In the genomic region with DNA sequence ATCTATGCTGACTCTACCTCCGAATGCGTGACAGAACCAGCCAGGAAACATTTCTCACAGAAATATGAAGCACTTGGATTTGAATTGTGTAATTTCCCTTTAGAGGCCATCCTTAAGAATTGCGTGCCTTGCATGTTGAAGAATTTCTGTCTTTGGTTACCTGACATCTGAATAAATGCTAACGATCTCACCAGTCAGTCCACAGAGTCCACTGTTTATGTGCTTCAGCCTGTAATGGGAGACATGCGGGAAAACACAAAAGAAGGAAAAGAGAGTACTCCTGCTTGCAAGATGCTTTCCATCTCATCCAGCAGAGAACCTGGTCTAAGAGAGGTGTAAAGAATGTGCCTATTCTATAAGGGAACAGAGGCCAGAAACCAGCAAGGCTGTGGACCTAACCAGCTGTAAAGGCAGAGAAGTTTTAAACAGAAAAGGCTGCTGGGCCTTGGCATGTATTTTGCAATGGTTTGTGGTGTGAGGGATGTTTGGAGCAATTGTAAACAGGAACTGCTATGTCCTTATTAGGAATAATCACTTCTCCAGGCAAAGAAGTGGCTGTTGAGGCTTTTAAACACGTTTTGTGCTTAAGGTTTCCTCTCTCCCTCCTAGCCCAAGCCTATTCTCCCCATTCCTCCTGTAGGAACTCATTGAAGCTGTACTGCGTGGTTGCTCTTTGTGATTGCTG, we compare ENCODE assay signal across 1 cellular context.
TF ChIP-seq lines count a peak whose summit lies in the region.

No MANE protein-coding gene starts in this region.

TF ChIP-seq in H1, 55 proteins besides CTCF, POLR2A, EP300 and RAD21:
- no peak for TF ChIP-seq BCL11A (IDR thresholded peaks at IDR 0.05; ENCODE audit: low read depth in 2 of 2, low read length in 2 of 2)
- peak; percentile 55; the same call in 1 of the 2 replicates for TF ChIP-seq SRF (IDR thresholded peaks at IDR 0.05; ENCODE audit: low read depth, low read length)
